16 cellular contexts compared by ENCODE assay signal in genomic region chr10:113496124-113496523, GRCh38.
"Had no signal": no experiment of that assay in that cellular context is flagged by ENCODE, and none has a peak within 500 bp of the region (broad histone marks: within the 10 kb centered on the region; RNA-seq: fewer than 3 reads in every experiment).

No MANE protein-coding gene starts in this region.

- H3K9me3 ChIP-seq: gastrocnemius medialis, heart right ventricle, SJCRH30, tibial nerve had no signal

- H3K27me3 ChIP-seq: gastrocnemius medialis, tibial nerve had no signal

- H3K27ac ChIP-seq: cardiac muscle cell, gastrocnemius medialis, heart right ventricle, SJCRH30 had no signal

- H3K4me3 ChIP-seq: cardiac muscle cell, gastrocnemius medialis, heart right ventricle, SJCRH30, tibial nerve had no signal

- ATAC-seq: activated naive CD8-positive, alpha-beta T cell treated with anti-CD3 and anti-CD28 coated beads, Interleukin-2, amount 50 U/mL, for 24 hours; gastrocnemius medialis; heart right ventricle; sciatic nerve; stimulated activated naive CD8-positive, alpha-beta T cell treated with anti-CD3 and anti-CD28 coated beads, Interleukin-15, amount 100 ng/mL, for 72 hours had no signal

- H3K4me1 ChIP-seq: gastrocnemius medialis, SJCRH30 had no signal

- H3K36me3 ChIP-seq: cardiac muscle cell, gastrocnemius medialis, heart right ventricle, SJCRH30, tibial nerve had no signal

- DNase-seq: activated CD4-positive, alpha-beta memory T cell treated with anti-CD3 and anti-CD28 coated beads for 36 hours; activated CD4-positive, alpha-beta T cell treated with anti-CD3 and anti-CD28 coated beads for 1 hour; activated CD8-positive, alpha-beta memory T cell treated with anti-CD3 and anti-CD28 coated beads, Interleukin-2, amount 50 U/mL, for 48 hours; activated naive CD4-positive, alpha-beta T cell; activated naive CD8-positive, alpha-beta T cell treated with anti-CD3 and anti-CD28 coated beads, Interleukin-2, amount 50 U/mL, for 24 hours; gastrocnemius medialis; heart right ventricle; midbrain; naive B cell; nucleus accumbens; SJCRH30; stimulated activated CD4-positive, alpha-beta T cell treated with anti-CD3 and anti-CD28 coated beads, Interleukin-4, amount 100 ng/mL, for 24 hours; stimulated activated naive CD8-positive, alpha-beta T cell treated with anti-CD3 and anti-CD28 coated beads, Interleukin-15, amount 100 ng/mL, for 72 hours had no signal
